In the genomic region with DNA sequence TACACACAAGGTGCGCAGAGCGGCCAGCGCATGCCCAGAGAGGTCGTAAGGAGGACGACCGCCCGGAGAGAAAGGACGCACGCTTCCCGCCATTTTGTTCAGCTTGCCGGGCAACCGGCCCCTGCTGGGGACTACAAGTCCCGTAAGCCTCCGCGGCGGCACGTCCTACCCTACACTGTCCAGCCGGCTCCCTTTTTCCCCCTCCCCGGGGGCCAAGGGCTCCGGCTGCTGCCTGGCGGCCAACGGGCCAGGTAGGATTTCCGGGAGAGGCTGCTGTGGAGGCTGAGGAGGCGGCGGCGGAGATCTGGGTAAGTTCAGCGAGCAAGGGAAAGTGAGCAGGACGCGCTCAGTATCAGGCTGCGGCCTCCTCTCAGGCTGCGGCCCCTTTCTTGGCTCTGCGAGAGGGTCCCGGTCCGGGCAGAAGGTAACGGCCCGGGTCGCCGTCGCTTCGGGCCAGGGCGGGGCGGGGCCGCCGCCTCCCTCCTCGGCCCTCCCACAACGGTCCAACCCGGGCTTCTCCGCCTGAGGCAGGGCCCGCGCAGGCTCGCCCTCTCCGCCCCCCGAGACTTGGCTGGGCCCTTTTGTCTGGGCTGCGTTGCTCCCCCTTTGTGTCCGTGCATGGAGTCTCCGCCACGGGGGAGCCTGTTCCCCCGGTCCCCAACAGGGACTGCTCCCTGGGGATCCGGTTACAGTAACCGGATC, we compare ENCODE assay signal across 8 cellular contexts. TPM values are rescaled to one million over a fixed set of nuclear protein-coding genes. Genes with fewer than 3 reads are reported as not detected.
DNase-seq lines count a peak whose midpoint lies in the region; ATAC-seq and TF ChIP-seq lines count a peak whose summit lies in the region.

Gene PHACTR4, plus strand, starts transcription at position 223 of the 702 bp plus-strand sequence. CDS start 37,708 bp downstream, outside the sequence.

- ATAC-seq in GM21390 (IDR thresholded peaks at IDR 0.05; ENCODE audit: unreplicated experiment): peak; percentile 87

- H3K4me2 ChIP-seq in OCI-LY3 (ENCODE audit: low read length): peak within 1 kb of the TSS; percentile 73

- peak; percentile 94 for DNase-seq in Caki2 (ENCODE audit: low read depth)
- DNase-seq in activated T-cell treated with anti-CD3 and anti-CD28 coated beads for 1 hour (ENCODE audit: low read depth): peak; percentile 64
- DNase-seq in epidermal melanocyte (ENCODE audit: insufficient read length, low spot score): peak; percentile 93
- peak; percentile 82 for DNase-seq in middle frontal gyrus (ENCODE audit: extremely low spot score, low spot score)
- peak; percentile 60 to 62 for DNase-seq in stimulated activated CD8-positive, alpha-beta memory T cell treated with anti-CD3 and anti-CD28 coated beads, Interleukin-2, amount 100 ng/mL, for 1 hour (ENCODE audit: low read depth in 2 of 2)

- under 1% methylated on average over 60 of the region's 60 CpGs for WGBS in HUES64

- peaks cover 13% of the 10 kb centered on the region; the same call in 1 of the 2 replicates for H3K36me3 ChIP-seq in HUES64 (ENCODE audit: insufficient read depth, low read length)
- H3K36me3 ChIP-seq in OCI-LY3 (replicated peaks; ENCODE audit: low read depth, low read length): no peaks in the 10 kb centered on the region

- peaks cover 5% of the 10 kb centered on the region; the same call in 1 of the 2 replicates for H3K4me1 ChIP-seq in HUES64 (ENCODE audit: insufficient read depth, low read length)
- peaks cover 9% of the 10 kb centered on the region for H3K4me1 ChIP-seq in OCI-LY3 (ENCODE audit: low read length)

- TF ChIP-seq CTCF in OCI-LY3 (IDR thresholded peaks at IDR 0.05; ENCODE audit: low read depth, low read length): no peak

- peak within 1 kb of the TSS; percentile 81 for H2AFZ ChIP-seq in OCI-LY3 (ENCODE audit: low read depth, low read length)

- H4K20me1 ChIP-seq in OCI-LY3 (ENCODE audit: insufficient read depth, low read length): no peaks in the 10 kb centered on the region

- H3K27ac ChIP-seq in HUES64 (ENCODE audit: low read depth, low read length) (peak within 1 kb of the TSS; percentile 98), OCI-LY3 (ENCODE audit: low read length) (peak within 1 kb of the TSS; percentile 82)

- H3K79me2 ChIP-seq in OCI-LY3 (ENCODE audit: low read length): peaks cover 35% of the 10 kb centered on the region

- H3K9ac ChIP-seq in HUES64 (ENCODE audit: low read depth, low read length): peak within 1 kb of the TSS; percentile 96
- H3K9ac ChIP-seq in OCI-LY3 (ENCODE audit: low read length): peak within 1 kb of the TSS; percentile 97

- peak within 1 kb of the TSS; percentile 95 for H3K4me3 ChIP-seq in HUES64 (ENCODE audit: low read length)
- H3K4me3 ChIP-seq in OCI-LY3 (ENCODE audit: low read length): peak within 1 kb of the TSS; percentile 91

- H3K27me3 ChIP-seq in HUES64 (ENCODE audit: insufficient read depth, low read length) (no peaks in the 10 kb centered on the region), OCI-LY3 (ENCODE audit: low read depth, low read length) (no peaks in the 10 kb centered on the region)

- in situ Hi-C loops in Caki2 (cut with HindIII; ENCODE audit: low pct_unique_long_range_greater_than_20kb, low sequenced_read_pairs): no loop called here

- H3K9me3 ChIP-seq in HUES64 (ENCODE audit: insufficient read depth, low read depth, low read length) (no peaks in the 10 kb centered on the region), OCI-LY3 (ENCODE audit: insufficient read depth, low read length) (no peaks in the 10 kb centered on the region)

RNA-seq across cellular contexts. Expression of gene PHACTR4, which starts in this region (rescaled TPM):
- 4.2 and 6.1 TPM in 2 replicates for total RNA-seq in Caki2 (2014; rRNA removed; shearing (Covaris generic); ENCODE audit: low replicate concordance)
- 33.2 TPM for polyA plus RNA-seq in HUES64 (2013, experiment 1 of 2)
- 36.9 TPM for polyA plus RNA-seq in HUES64 (2013, experiment 2 of 2)

Comparison
In these comparisons a context has a peak if more than half of its experiments do, and no peak if none do; other contexts are left out.
1. Peak in every context shown above with its lines: DNase-seq, ATAC-seq, H3K4me3 ChIP-seq and H3K27ac ChIP-seq.